In genomic region chr19:58407658-58408151, GRCh38 we compare ENCODE assay signal across 8 cellular contexts. TPM values are rescaled to one million over a fixed set of nuclear protein-coding genes. Genes with fewer than 3 reads are reported as not detected.
A peak's percentile ranks its signal among the peaks of the same experiment; 100 is the strongest.
DNase-seq lines count a peak whose midpoint lies in the region; ATAC-seq and TF ChIP-seq lines count a peak whose summit lies in the region.

No MANE protein-coding gene starts in this region.

- peak overlapping the region; percentile 56 for H2AFZ ChIP-seq in neural progenitor cell (replicated peaks)

- TSS peak; percentile 98 for BruUV-seq in Panc1 (replicated peaks; lab: Mats Ljungman, UMichigan)

- DNase-seq in T-helper 1 cell, result no peak
- no peak for DNase-seq in Panc1 (ENCODE audit: low read depth, low spot score)
- no peak for DNase-seq in epithelial cell of prostate (ENCODE audit: low read depth, low spot score)
- peak; percentile 40 for DNase-seq in neural progenitor cell (ENCODE audit: low spot score)

- no peaks in the 10 kb centered on the region for H3K27me3 ChIP-seq in Panc1 (ENCODE audit: control insufficient read depth, insufficient read depth, low read length)
- H3K27me3 ChIP-seq in neural progenitor cell, result no peaks in the 10 kb centered on the region

- in situ Hi-C loops in Panc1 (cut with HindIII; ENCODE audit: low pct_unique_long_range_greater_than_20kb, low sequenced_read_pairs), result no loop called here

- peak overlapping the region; percentile 86 to 97 for H3K4me3 ChIP-seq in Panc1 (ENCODE audit: low read depth in 2 of 2, low read length in 2 of 2)
- H3K4me3 ChIP-seq in neural progenitor cell, result peak overlapping the region; percentile 78

- no peaks in the 10 kb centered on the region for H3K9me3 Mint-ChIP-seq in T-helper 1 cell treated with Interleukin-12 subunit alpha and Interleukin-12 subunit beta and Interleukin-4 antibody, amounts not matched to agents 30 μg/mL and 1 μg/mL, for 36 hours
- H3K9me3 Mint-ChIP-seq in neural progenitor cell, result peaks cover 21% of the 10 kb centered on the region

- H3K27me3 Mint-ChIP-seq in T-helper 1 cell treated with Interleukin-12 subunit alpha and Interleukin-12 subunit beta and Interleukin-4 antibody, amounts not matched to agents 30 μg/mL and 1 μg/mL, for 36 hours (ENCODE audit: low read depth), result no peaks in the 10 kb centered on the region
- peaks cover 9% of the 10 kb centered on the region for H3K27me3 Mint-ChIP-seq in neural progenitor cell (ENCODE audit: insufficient read depth, low read depth)

- POLR2A ChIA-PET in Panc1 (lab: Charles Lee), result no interaction called here

- intact Hi-C loops in Panc1 (cut with micrococcal nuclease; ENCODE audit: unreplicated experiment), result no loop called here

- no peaks in the 10 kb centered on the region for H3K9me3 ChIP-seq in Panc1 (ENCODE audit: control insufficient read depth, insufficient read depth, low read depth, low read length)
- H3K9me3 ChIP-seq in neural progenitor cell (ENCODE audit: low read depth), result no peaks in the 10 kb centered on the region

- peaks cover 6% of the 10 kb centered on the region for H3K79me2 ChIP-seq in neural progenitor cell (ENCODE audit: low read depth)

- peaks cover 20% of the 10 kb centered on the region for H3F3A ChIP-seq in neural progenitor cell (ENCODE audit: low read depth)

- TF ChIP-seq CTCF in Panc1 (IDR thresholded peaks at IDR 0.05) (no peak), neural progenitor cell (IDR thresholded peaks at IDR 0.05) (no peak)

- H3K9ac ChIP-seq in neural progenitor cell, result peak overlapping the region; percentile 66

- H3K27ac ChIP-seq in Panc1 (ENCODE audit: low read length), result peak overlapping the region; percentile 96
- peak overlapping the region; percentile 71 for H3K27ac ChIP-seq in epithelial cell of prostate
- H3K27ac ChIP-seq in neural progenitor cell, result peak overlapping the region; percentile 63

- H3K36me3 Mint-ChIP-seq in T-helper 1 cell treated with Interleukin-12 subunit alpha and Interleukin-12 subunit beta and Interleukin-4 antibody, amounts not matched to agents 30 μg/mL and 1 μg/mL, for 36 hours (ENCODE audit: low read depth), result no peaks in the 10 kb centered on the region
- peaks cover 30% of the 10 kb centered on the region for H3K36me3 Mint-ChIP-seq in neural progenitor cell

- H3K4me1 ChIP-seq in Panc1 (ENCODE audit: control insufficient read depth, insufficient read depth, low read length) (peaks cover 29% of the 10 kb centered on the region), neural progenitor cell (peaks cover 11% of the 10 kb centered on the region)

- H4K20me1 ChIP-seq in neural progenitor cell (ENCODE audit: low read depth), result no peaks in the 10 kb centered on the region

- no peaks in the 10 kb centered on the region; the same call in 1 of the 2 replicates for H3K36me3 ChIP-seq in Panc1 (ENCODE audit: control insufficient read depth, insufficient read depth, low read length)
- no peaks in the 10 kb centered on the region for H3K36me3 ChIP-seq in neural progenitor cell

- ATAC-seq in Panc1, result peak; percentile 38
- no peak for ATAC-seq in HG02852 (IDR thresholded peaks at IDR 0.05; ENCODE audit: unreplicated experiment)
- ATAC-seq in HG03520 (IDR thresholded peaks at IDR 0.05; ENCODE audit: unreplicated experiment), result no peak
- no peak for ATAC-seq in GM18858 (IDR thresholded peaks at IDR 0.05; ENCODE audit: unreplicated experiment)

- peak overlapping the region; percentile 98 for H3K4me2 ChIP-seq in neural progenitor cell

- peaks cover 31% of the 10 kb centered on the region for H3K4me1 Mint-ChIP-seq in T-helper 1 cell treated with Interleukin-12 subunit alpha and Interleukin-12 subunit beta and Interleukin-4 antibody, amounts not matched to agents 30 μg/mL and 1 μg/mL, for 36 hours (ENCODE audit: low read depth)
- H3K4me1 Mint-ChIP-seq in neural progenitor cell, result peaks cover 32% of the 10 kb centered on the region

- CTCF ChIA-PET in Panc1 (lab: Charles Lee), result no interaction called here

- H3K4me3 Mint-ChIP-seq in T-helper 1 cell treated with Interleukin-12 subunit alpha and Interleukin-12 subunit beta and Interleukin-4 antibody, amounts not matched to agents 30 μg/mL and 1 μg/mL, for 36 hours, result peak overlapping the region; percentile 96
- H3K4me3 Mint-ChIP-seq in neural progenitor cell, result peak overlapping the region; percentile 96

- peak overlapping the region; percentile 78 for H3K27ac Mint-ChIP-seq in T-helper 1 cell treated with Interleukin-12 subunit alpha and Interleukin-12 subunit beta and Interleukin-4 antibody, amounts not matched to agents 30 μg/mL and 1 μg/mL, for 36 hours
- H3K27ac Mint-ChIP-seq in neural progenitor cell, result peak overlapping the region; percentile 91

RNA-seq across cellular contexts. Expression of gene ZNF584, which starts 0.7 kb away (rescaled TPM):
- total RNA-seq in Panc1 (2021; ENCODE audit: unreplicated experiment), result 29.0 TPM
- 16.4 TPM for polyA plus RNA-seq in Panc1 (2012; ENCODE audit: insufficient read length)
- 6.9 and 9.3 TPM in 2 replicates for total RNA-seq in neural progenitor cell (ENCODE audit: low replicate concordance)

RNA-seq across cellular contexts. Expression of gene RNF225, which starts 12.2 kb away (rescaled TPM):
- total RNA-seq in Panc1 (2021; ENCODE audit: unreplicated experiment) (1.6 TPM), neural progenitor cell (ENCODE audit: low replicate concordance) (0.62 TPM in 1 of 2 replicates, not detected in the other)
- 0.23 TPM for polyA plus RNA-seq in Panc1 (2012; ENCODE audit: insufficient read length)

RNA-seq across cellular contexts. Expression of gene RPS5, which starts 20.6 kb away (rescaled TPM):
- total RNA-seq in Panc1 (2021; ENCODE audit: unreplicated experiment) (1,487 TPM), neural progenitor cell (ENCODE audit: low replicate concordance) (1,938 and 2,407 TPM in 2 replicates)
- 2,835 TPM for polyA plus RNA-seq in Panc1 (2012; ENCODE audit: insufficient read length)

RNA-seq across cellular contexts. Expression of gene ZNF837, which starts 26.9 kb away (rescaled TPM):
- total RNA-seq in Panc1 (2021; ENCODE audit: unreplicated experiment) (1.6 TPM), neural progenitor cell (ENCODE audit: low replicate concordance) (1.4 and 8.5 TPM in 2 replicates)
- 3.7 TPM for polyA plus RNA-seq in Panc1 (2012; ENCODE audit: insufficient read length)

RNA-seq across cellular contexts. Expression of gene ZNF132, which starts 32.2 kb away (rescaled TPM):
- total RNA-seq in Panc1 (2021; ENCODE audit: unreplicated experiment), result not detected
- polyA plus RNA-seq in Panc1 (2012; ENCODE audit: insufficient read length), result 0.35 TPM
- 1.0 and 1.4 TPM in 2 replicates for total RNA-seq in neural progenitor cell (ENCODE audit: low replicate concordance)
